ENCODE assay signal across 8 cellular contexts in genomic region chr3:169668081-169668956, GRCh38. TPM values are rescaled to one million over a fixed set of nuclear protein-coding genes. Genes with fewer than 3 reads are reported as not detected.
A peak's percentile ranks its signal among the peaks of the same experiment; 100 is the strongest.
DNase-seq lines count a peak whose midpoint lies in the region; ATAC-seq, FAIRE-seq and TF ChIP-seq lines count a peak whose summit lies in the region.

No MANE protein-coding gene starts in this region.

- H3K9me3 ChIP-seq in GM12878 (replicated peaks; ENCODE audit: control insufficient read depth, insufficient read depth, low read length) (no peaks in the 10 kb centered on the region; the same call in 2 of the 3 replicates), stomach (peaks cover 0 to 5% (median 4%) of the 10 kb centered on the region in 4 donors)

- H3K36me3 ChIP-seq in GM12878 (ENCODE audit: control insufficient read depth in 2 of 2, insufficient read depth in 2 of 2, low read length in 1 of 2) (no peaks in the 10 kb centered on the region), kidney epithelial cell (ENCODE audit: control insufficient read depth, insufficient read depth, low read length) (no peaks in the 10 kb centered on the region), stomach (no peaks in the 10 kb centered on the region)

- H3K4me1 ChIP-seq in GM12878 (ENCODE audit: control insufficient read depth, insufficient read depth, low read length) (no peaks in the 10 kb centered on the region), stomach (peaks cover 16 to 63% (median 33%) of the 10 kb centered on the region in 4 donors)

- WGBS in GM12878 (ENCODE audit: insufficient coverage, insufficient replicate concordance, low lambda C conversion rate, missing lambda C conversion rate): 2% methylated on average over 56 of the region's 58 CpGs
- WGBS in stomach, 5 donors: 1 to 3% (median 3%) methylated on average over 54 to 58 of the region's 58 CpGs

- RAD21 ChIA-PET in GM12878 (lab: Charles Lee; ENCODE audit: unreplicated experiment): interaction anchor here (1.9 kb wide), 1 partner anchor 519 kb away, joined by 15 read pairs; no protein-coding TSS in a partner anchor

- no peak for FAIRE-seq in GM12878 (lab: Jason Lieb, UNC)
- no peak for FAIRE-seq in H54 (lab: Jason Lieb, UNC)

- H3K9ac ChIP-seq in GM12878 (ENCODE audit: control insufficient read depth, insufficient read depth, low read length): no peak overlapping the region

- POLR2A ChIA-PET in GM12878 (lab: Charles Lee): no interaction called here

- no peak; the same call in 2 of the 3 replicates for ATAC-seq in GM12878

- no peak for TF ChIP-seq RAD21 in GM12878 (IDR thresholded peaks at IDR 0.05; ENCODE audit: insufficient read depth, low read depth, low read length)

- peak; percentile 62 for DNase-seq in activated effector memory CD4-positive, alpha-beta T cell treated with anti-CD3 and anti-CD28 coated beads, Interleukin-2, amount 50 U/mL, for 16 hours
- DNase-seq in activated effector memory CD4-positive, alpha-beta T cell treated with Interleukin-2 at 50 U/mL for 16 hours: no peak
- peak; percentile 35 to 94 (median 92) for DNase-seq in NCI-H1417 (lab: John Stamatoyannopoulos, UW)
- DNase-seq in GM12878 (ENCODE audit: low read depth, low spot score): no peak
- no peak for DNase-seq in kidney epithelial cell (ENCODE audit: low read depth)
- DNase-seq in stomach: peak; percentile 64
- no peak for DNase-seq in H54 (ENCODE audit: insufficient read length, low spot score)
- DNase-seq in medulla oblongata (ENCODE audit: extremely low spot score): no peak

- H3K4me3 ChIP-seq in GM12878 (no peak overlapping the region), kidney epithelial cell (ENCODE audit: low read depth, low read length) (peak overlapping the region; percentile 46), stomach (peak overlapping the region; percentile 43 to 58 (median 50))

- H3K4me2 ChIP-seq in GM12878 (ENCODE audit: control insufficient read depth, insufficient read depth): no peak overlapping the region

- no peak overlapping the region for H2AFZ ChIP-seq in GM12878 (ENCODE audit: control insufficient read depth, low read depth, low read length)

- in situ Hi-C loops in GM12878 (cut with MboI): loop anchor here (10.0 kb wide), 1 partner anchor 524 kb away; no protein-coding TSS in a partner anchor

- TF ChIP-seq POLR2A in GM12878 (IDR thresholded peaks at IDR 0.05; ENCODE audit: low read depth, low read length) (no peak), stomach (IDR thresholded peaks at IDR 0.05) (no peak), H54 (IDR thresholded peaks at IDR 0.05; ENCODE audit: low read depth, low read length) (no peak)

- no peak overlapping the region for H3K27ac ChIP-seq in GM12878 (ENCODE audit: control insufficient read depth, insufficient read depth)
- peak overlapping the region; percentile 93 to 97 (median 94) for H3K27ac ChIP-seq in stomach

- CTCF ChIA-PET in GM12878 (lab: Yijun Ruan, JAX): interaction anchor here (0.9 to 1.8 kb wide), 3 partner anchors 146 to 519 kb away, joined by 3 to 15 read pairs (median 3); no protein-coding TSS in a partner anchor

- H3K27me3 ChIP-seq in GM12878 (replicated peaks in 1 of 2; ENCODE audit: control insufficient read depth in 2 of 2, insufficient read depth in 2 of 2, low read length in 1 of 2): peaks cover 9 to 29% of the 10 kb centered on the region in 2 experiments
- peaks cover 37% of the 10 kb centered on the region for H3K27me3 ChIP-seq in kidney epithelial cell (ENCODE audit: control insufficient read depth, insufficient read depth, low read length)
- peaks cover 0 to 75% (median 29%) of the 10 kb centered on the region in 3 donors for H3K27me3 ChIP-seq in stomach

- SMC1A ChIA-PET in GM12878 (lab: Charles Lee; ENCODE audit: uncharacterized antibody, unreplicated experiment): interaction anchor here (2.1 kb wide), 1 partner anchor 519 kb away, joined by 5 read pairs; no protein-coding TSS in a partner anchor

- no TSS peak for BruUV-seq in GM12878 (replicated peaks; lab: Mats Ljungman, UMichigan)

- H3K79me2 ChIP-seq in GM12878 (ENCODE audit: control insufficient read depth, insufficient read depth, low read length): no peaks in the 10 kb centered on the region

- no peak for TF ChIP-seq EP300 in GM12878 (IDR thresholded peaks at IDR 0.05; ENCODE audit: borderline replicate concordance in 1 of 2, control insufficient read depth in 1 of 2, low read depth in 2 of 2, low read length in 2 of 2)
- TF ChIP-seq EP300 in stomach (IDR thresholded peaks at IDR 0.05): no peak

- no peaks in the 10 kb centered on the region for H4K20me1 ChIP-seq in GM12878 (ENCODE audit: control insufficient read depth, insufficient read depth)

- TF ChIP-seq CTCF in GM12878 (IDR thresholded peaks at IDR 0.05 in 2 of 3, conservative IDR thresholded peaks at IDR 0.05 in 1 of 3; ENCODE audit: control insufficient read depth in 2 of 3, extremely low read depth in 1 of 3, insufficient read depth in 1 of 3, low read depth in 3 of 3, low read length in 3 of 3): no peak
- TF ChIP-seq CTCF in kidney epithelial cell (IDR thresholded peaks at IDR 0.05; ENCODE audit: insufficient read depth, low read length, poor library complexity, severe bottlenecking): no peak
- no peak for TF ChIP-seq CTCF in stomach (IDR thresholded peaks at IDR 0.05)

- intact Hi-C loops in GM12878 (cut with micrococcal nuclease; ENCODE audit: unreplicated experiment): loop anchor here (2.0 to 10.0 kb wide), 2 partner anchors 184 to 520 kb away; no protein-coding TSS in a partner anchor
- intact Hi-C loops in stomach (cut with DNase I; ENCODE audit: low total_unique reads): no loop called here

TF ChIP-seq in GM12878, 131 proteins besides CTCF, POLR2A, EP300 and RAD21:
- TF ChIP-seq SUZ12 (IDR thresholded peaks at IDR 0.05; ENCODE audit: unreplicated experiment) (peak; percentile 24), HDGF (IDR thresholded peaks at IDR 0.05) (no peak), MYC (IDR thresholded peaks at IDR 0.05; ENCODE audit: insufficient read depth, insufficient read length, insufficient replicate concordance, low read length, severe bottlenecking) (no peak), CUX1 (IDR thresholded peaks at IDR 0.05; ENCODE audit: insufficient replicate concordance, low read depth, low read length) (no peak), HDAC6 (IDR thresholded peaks at IDR 0.05; ENCODE audit: unreplicated experiment) (peak; percentile 85), EZH2 (IDR thresholded peaks at IDR 0.05; ENCODE audit: borderline replicate concordance, control insufficient read depth, low read depth, low read length) (peak; percentile 13; the same call in 1 of the 2 replicates)

RNA-seq across cellular contexts. Expression of gene MECOM, which starts 4.8 kb away (rescaled TPM):
- total RNA-seq in GM12878 (2013; cell fraction: nucleolus; rRNA removed): not detected in 2 replicates
- total RNA-seq in GM12878 (2014; rRNA removed): not detected in 2 replicates
- not detected in 2 replicates for total RNA-seq in GM12878 (2014; rRNA removed; fragmentation: Illumina TruSeq; extraction: Trizol)
- total RNA-seq in GM12878 (2021): 0.03 and 0.13 TPM in 2 replicates
- polyA plus RNA-seq in GM12878 (2011; ENCODE audit: low read depth): not detected
- not detected in 2 replicates for polyA plus RNA-seq in GM12878 (2011; rRNA removed)
- not detected in 2 replicates for polyA plus RNA-seq in GM12878 (2011; cell fraction: cytosol; rRNA removed)
- not detected in 2 replicates for polyA plus RNA-seq in GM12878 (2011; cell fraction: nucleus; rRNA removed)
- polyA plus RNA-seq in GM12878 (2012): not detected in 2 replicates
- not detected in 2 replicates for polyA plus RNA-seq in GM12878 (2014; fragmentation: Illumina TruSeq; extraction: Trizol)
- polyA plus RNA-seq in GM12878 (2014; fragmentation: Nextera tagmentation; extraction: Ambion mirVana): not detected
- polyA plus RNA-seq in GM12878 (2014; rRNA removed): not detected in 2 replicates
- polyA plus RNA-seq in GM12878 (2016; fragmentation: Nextera tagmentation; extraction: Ambion mirVana): not detected
- not detected in 2 replicates for polyA minus RNA-seq in GM12878 (2011; rRNA and poly(A)+ RNA removed)
- polyA minus RNA-seq in GM12878 (2011; cell fraction: cytosol; rRNA and poly(A)+ RNA removed): not detected in 2 replicates
- polyA minus RNA-seq in GM12878 (2011; cell fraction: nucleus; rRNA and poly(A)+ RNA removed): not detected in 2 replicates
- 12.4 and 12.6 TPM in 2 replicates for total RNA-seq in kidney epithelial cell
- total RNA-seq in stomach: 100 to 1,000 TPM in 4 of 5 donors, 10 to 100 TPM in 1; 35.3 to 379 (median 246) TPM
- 10 to 100 TPM; 28.6 to 45.9 (median 39.1) TPM for polyA plus RNA-seq in stomach

Comparison
In these comparisons a context has a peak if more than half of its experiments do, and no peak if none do; other contexts are left out.
1. DNase-seq: peak in activated effector memory CD4-positive, alpha-beta T cell treated with anti-CD3 and anti-CD28 coated beads, Interleukin-2, amount 50 U/mL, for 16 hours (single experiment), NCI-H1417 (3 of 3) and stomach (single experiment); none in activated effector memory CD4-positive, alpha-beta T cell treated with Interleukin-2 at 50 U/mL for 16 hours (single experiment), GM12878 (single experiment), kidney epithelial cell (single experiment), H54 (single experiment) and medulla oblongata (single experiment).
2. RNA of gene MECOM, which starts 4.8 kb away (total RNA-seq): 35.3 to 379 TPM in stomach and 12.4 to 12.6 TPM in kidney epithelial cell; 0.03 to 0.13 TPM in GM12878; every median in the first group is over 10 times any median in the second.